Comparison of ENCODE assay signal across 8 cellular contexts in the genomic region with DNA sequence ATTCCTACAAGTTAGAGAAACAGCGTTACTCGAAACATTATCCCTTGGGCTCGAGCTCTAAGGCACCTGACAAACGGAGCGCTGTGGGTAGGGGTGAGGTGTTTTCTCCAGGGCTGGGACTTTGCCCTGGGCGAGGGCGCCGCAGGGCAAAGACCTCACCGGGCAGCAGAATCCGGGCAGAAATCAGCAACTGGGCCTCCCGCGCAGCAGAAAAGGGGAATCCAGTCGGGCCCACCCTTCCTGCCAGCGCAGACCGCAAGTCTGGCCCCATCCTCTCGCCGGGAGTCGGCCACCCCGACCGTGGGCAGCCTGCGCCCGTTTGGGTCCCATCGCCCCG. TPM values are rescaled to one million over a fixed set of nuclear protein-coding genes. Genes with fewer than 3 reads are reported as not detected.
DNase-seq lines count a peak whose midpoint lies in the region; ATAC-seq and TF ChIP-seq lines count a peak whose summit lies in the region.

No MANE protein-coding gene starts in this region.

- H3K79me2 ChIP-seq in DND-41 (ENCODE audit: insufficient read depth, low read length) (peaks cover 37% of the 10 kb centered on the region), H9 (ENCODE audit: insufficient read depth, low read length) (peaks cover 4% of the 10 kb centered on the region; the same call in 1 of the 2 replicates)

- no peak overlapping the region for H2BK20ac ChIP-seq in H9 (ENCODE audit: low read depth, low read length, poor library complexity, severe bottlenecking)

- H3K4me1 ChIP-seq in DND-41 (ENCODE audit: insufficient read depth, low read length) (peaks cover 27% of the 10 kb centered on the region), H9 (ENCODE audit: insufficient read depth, low read length) (0 out of 2 replicates have a peak, but pooled peaks cover 2% of the 10 kb centered on the region), prostate gland (replicated peaks) (peaks cover 3% of the 10 kb centered on the region)

- peak overlapping the region; percentile 92 for H3K27ac ChIP-seq in DND-41 (ENCODE audit: low read length)
- H3K27ac ChIP-seq in H9 (ENCODE audit: insufficient read length, low read depth, low read length) = no peak overlapping the region
- H3K27ac ChIP-seq in prostate gland = no peak overlapping the region

- no peaks in the 10 kb centered on the region for H3K9me3 Mint-ChIP-seq in H9

- H3K27ac Mint-ChIP-seq in H9 (peak overlapping the region in 2 of 3 experiments; percentile 90 to 97; a peak in 4 of 7 replicates), T-helper 17 cell (peak overlapping the region; percentile 68)

- H3K36me3 Mint-ChIP-seq in H9 (ENCODE audit: insufficient read depth in 1 of 3, low read depth in 3 of 3) (peaks cover 11 to 33% (median 33%) of the 10 kb centered on the region in 3 experiments), T-helper 17 cell (ENCODE audit: low read depth) (no peaks in the 10 kb centered on the region)

- peak overlapping the region; percentile 94 for H3K9ac ChIP-seq in DND-41 (ENCODE audit: low read depth, low read length)
- peak overlapping the region; percentile 86 for H3K9ac ChIP-seq in H9 (ENCODE audit: extremely low read depth, insufficient read length, low read length)

- no peak overlapping the region for H2BK120ac ChIP-seq in H9 (ENCODE audit: low read depth, low read length, poor library complexity, severe bottlenecking)

- no peak overlapping the region for H4K5ac ChIP-seq in H9 (ENCODE audit: insufficient read length, low read depth, low read length)

- H3K4me3 Mint-ChIP-seq in H9 (peak overlapping the region; percentile 82 to 87), T-helper 17 cell (peak overlapping the region; percentile 87)

- H3K27me3 Mint-ChIP-seq in H9 (ENCODE audit: low read depth) = no peaks in the 10 kb centered on the region; the same call in 1 of the 2 replicates
- H3K27me3 Mint-ChIP-seq in T-helper 17 cell = no peaks in the 10 kb centered on the region

- TF ChIP-seq CTCF in DND-41 (IDR thresholded peaks at IDR 0.05; ENCODE audit: borderline replicate concordance, extremely low read depth, low read length, poor library complexity, severe bottlenecking) (no peak), H9 (conservative IDR thresholded peaks at IDR 0.05) (no peak), fibroblast of villous mesenchyme (IDR thresholded peaks at IDR 0.05; ENCODE audit: insufficient read depth, low read depth, low read length) (no peak), prostate gland (IDR thresholded peaks at IDR 0.05) (no peak)

- H3K4me3 ChIP-seq in DND-41 (ENCODE audit: low read depth in 1 of 2, low read length in 2 of 2) (peak overlapping the region; percentile 88), fibroblast of villous mesenchyme (ENCODE audit: low read depth, low read length) (peak overlapping the region; percentile 84), prostate gland (peak overlapping the region; percentile 77 to 95)

- H3K27me3 ChIP-seq in DND-41 (ENCODE audit: insufficient read depth, low read length, poor library complexity) = no peaks in the 10 kb centered on the region
- no peaks in the 10 kb centered on the region for H3K27me3 ChIP-seq in H9 (ENCODE audit: insufficient read depth, low read length)
- no peaks in the 10 kb centered on the region for H3K27me3 ChIP-seq in prostate gland (replicated peaks; ENCODE audit: insufficient read depth)

- H3K23me2 ChIP-seq in H9 (ENCODE audit: insufficient read length, low read depth, low read length, poor library complexity, severe bottlenecking) = peaks cover 10% of the 10 kb centered on the region

- H3K9me3 ChIP-seq in DND-41 (ENCODE audit: insufficient read depth, low read length, severe bottlenecking) (no peaks in the 10 kb centered on the region), H9 (ENCODE audit: control insufficient read depth, low read depth, low read length) (no peaks in the 10 kb centered on the region), T-helper 17 cell (ENCODE audit: control insufficient read depth, low read length, poor library complexity, severe bottlenecking) (no peaks in the 10 kb centered on the region), prostate gland (no peaks in the 10 kb centered on the region)

- no peak overlapping the region for H2BK15ac ChIP-seq in H9 (ENCODE audit: low read depth, low read length)

- ATAC-seq in DND-41 (ENCODE audit: insufficient read depth, low read depth) (no peak), T-helper 17 cell (no peak), HG03135 (IDR thresholded peaks at IDR 0.05; ENCODE audit: unreplicated experiment) (no peak), HG02870 (IDR thresholded peaks at IDR 0.05; ENCODE audit: unreplicated experiment) (no peak), HG03108 (IDR thresholded peaks at IDR 0.05; ENCODE audit: unreplicated experiment) (no peak)

- intact Hi-C loops in prostate gland (cut with DNase I) = no loop called here

- H3K4me2 ChIP-seq in DND-41 (ENCODE audit: insufficient read depth, low read length) (peak overlapping the region; percentile 86), H9 (ENCODE audit: insufficient read depth, insufficient read length, low read length) (peak overlapping the region; percentile 80)

- H3K4me1 Mint-ChIP-seq in H9 (peaks cover 20 to 24% of the 10 kb centered on the region in 2 experiments), T-helper 17 cell (peaks cover 13% of the 10 kb centered on the region)

- H2BK5ac ChIP-seq in H9 (ENCODE audit: insufficient read length, low read length) = no peak overlapping the region

- no peak overlapping the region for H4K8ac ChIP-seq in H9 (replicated peaks; ENCODE audit: insufficient read length, low read depth, low read length)

- TF ChIP-seq POLR2A in prostate gland (IDR thresholded peaks at IDR 0.05) = no peak

- H2AK5ac ChIP-seq in H9 (ENCODE audit: insufficient read length, low read length) = no peak overlapping the region

- no peak overlapping the region for H3T11ph ChIP-seq in H9 (ENCODE audit: low read length)

- peaks cover 36% of the 10 kb centered on the region for H3K36me3 ChIP-seq in DND-41 (ENCODE audit: insufficient read depth, low read length)
- no peaks in the 10 kb centered on the region for H3K36me3 ChIP-seq in prostate gland

- no peak overlapping the region; the same call in 1 of the 2 replicates for H3K4ac ChIP-seq in H9 (ENCODE audit: low read depth, low read length)

- peak overlapping the region; percentile 69 for H2AFZ ChIP-seq in DND-41 (ENCODE audit: low read depth, low read length)
- no peak overlapping the region for H2AFZ ChIP-seq in H9 (ENCODE audit: low read length)

- H3K56ac ChIP-seq in H9 (ENCODE audit: insufficient read length, low read depth, low read length) = no peak overlapping the region

- H3K18ac ChIP-seq in H9 (ENCODE audit: insufficient read length, low read depth, low read length) = peak overlapping the region; percentile 9

- no peak for DNase-seq in DND-41
- peak; percentile 41 for DNase-seq in H9
- DNase-seq in T-helper 17 cell = peak in 1 of 3 donors; percentile 18
- DNase-seq in fibroblast of villous mesenchyme (ENCODE audit: low read depth) = no peak
- no peak for DNase-seq in prostate gland (ENCODE audit: low spot score)

- no peaks in the 10 kb centered on the region for H3K79me1 ChIP-seq in H9 (ENCODE audit: insufficient read depth, low read depth, low read length, poor library complexity, severe bottlenecking)

- no peak overlapping the region for H3K23ac ChIP-seq in H9 (ENCODE audit: insufficient read length, low read depth, low read length)

- H4K20me1 ChIP-seq in DND-41 (ENCODE audit: insufficient read depth, low read length) (peaks cover 9% of the 10 kb centered on the region), H9 (ENCODE audit: control insufficient read depth, insufficient read depth, insufficient read length) (no peaks in the 10 kb centered on the region)

- no peak overlapping the region for H4K91ac ChIP-seq in H9 (ENCODE audit: insufficient read length, low read depth, low read length)

- no CpG with 5 or more reads among the region's 24 CpGs for WGBS in H9 (ENCODE audit: extremely low coverage, insufficient read length, low lambda C conversion rate)
- WGBS in prostate gland = under 1% methylated on average over 22 of the region's 24 CpGs

- no peak overlapping the region for H2BK12ac ChIP-seq in H9 (ENCODE audit: insufficient read length, low read depth, low read length)

- peak overlapping the region; percentile 93 for H3K14ac ChIP-seq in H9 (ENCODE audit: insufficient read depth, low read length)

RNA-seq across cellular contexts. Expression of gene MSH3, which starts 0.4 kb away (rescaled TPM):
- total RNA-seq in H9 (2021) = 16.7 and 17.3 TPM in 2 replicates
- 10 to 100 TPM; 12.6 to 17.2 TPM for total RNA-seq in T-helper 17 cell
- 17.1 and 22.5 TPM in 2 replicates for total RNA-seq in fibroblast of villous mesenchyme
- 10 to 100 TPM; 12.6 to 14.9 TPM for total RNA-seq in prostate gland

RNA-seq across cellular contexts. Expression of gene DHFR, which starts 0.8 kb away (rescaled TPM):
- total RNA-seq in H9 (2021) (70.6 and 72.2 TPM in 2 replicates), T-helper 17 cell (1 to 10 TPM; 5.7 to 8.3 TPM), fibroblast of villous mesenchyme (15.5 and 29.8 TPM in 2 replicates), prostate gland (10 to 100 TPM in 1 of 2 donors, 1 to 10 TPM in 1; 6.8 to 15.7 TPM)
